ENCODE assay signal across 27 cellular contexts in genomic region chr3:76827647-76828273, GRCh38.
"Had no signal": no experiment of that assay in that cellular context is flagged by ENCODE, and none has a peak within 500 bp of the region (broad histone marks: within the 10 kb centered on the region; RNA-seq: fewer than 3 reads in every experiment).

No MANE protein-coding gene starts in this region.

- DNase-seq: activated CD4-positive, alpha-beta T cell treated with anti-CD3 and anti-CD28 coated beads, Interleukin-2, amount 50 U/mL, for 4 hours; activated CD8-positive, alpha-beta memory T cell treated with anti-CD3 and anti-CD28 coated beads for 24 hours; activated CD8-positive, alpha-beta memory T cell treated with anti-CD3 and anti-CD28 coated beads, Interleukin-2, amount 50 U/mL, for 4 hours; activated naive CD4-positive, alpha-beta T cell; activated T-cell treated with anti-CD3 and anti-CD28 coated beads, Interleukin-2, amount 50 U/mL, for 24 hours; adrenal gland; brain microvascular endothelial cell; colonic mucosa; dorsolateral prefrontal cortex; effector memory CD8-positive, alpha-beta T cell; heart left ventricle; islet precursor cell; left lung; midbrain; sigmoid colon; spleen; stimulated activated CD4-positive, alpha-beta T cell treated with anti-CD3 and anti-CD28 coated beads, Interleukin-4, amount 100 ng/mL, for 1 hour; stimulated activated naive CD4-positive, alpha-beta T cell treated with Interleukin-2 at 50 U/mL for 16 hours; T-cell; upper lobe of left lung had no signal

- H3K27me3 Mint-ChIP-seq: activated naive CD8-positive, alpha-beta T cell; activated T-cell treated with anti-CD3 and anti-CD28 coated beads, Interleukin-2, amount 50 U/mL, for 24 hours; activated T-helper 17 cell treated with anti-CD3 and anti-CD28 coated beads, Interleukin-2, amount 50 U/mL, for 72 hours; central memory CD8-positive, alpha-beta T cell; effector memory CD8-positive, alpha-beta T cell; natural killer cell treated with Interleukin-12 subunit alpha and Interleukin-12 subunit beta and Interleukin-15 and Interleukin-18, amount 100 ng/mL, for 72 hours; T-cell had no signal

- H3K36me3 Mint-ChIP-seq: activated naive CD8-positive, alpha-beta T cell; T-cell; WTC11 had no signal

- H3K27ac Mint-ChIP-seq: activated naive CD8-positive, alpha-beta T cell; activated T-cell treated with anti-CD3 and anti-CD28 coated beads, Interleukin-2, amount 50 U/mL, for 24 hours; activated T-helper 17 cell treated with anti-CD3 and anti-CD28 coated beads, Interleukin-2, amount 50 U/mL, for 72 hours; effector memory CD8-positive, alpha-beta T cell; natural killer cell treated with Interleukin-12 subunit alpha and Interleukin-12 subunit beta and Interleukin-15 and Interleukin-18, amount 100 ng/mL, for 72 hours; T-cell; T-helper 2 cell treated with Interferon-gamma antibody and Interleukin-4, amounts not matched to agents 5 μg/mL and 100 μg/mL, for 36 hours; WTC11 had no signal

- H3K4me3 Mint-ChIP-seq: activated naive CD8-positive, alpha-beta T cell; activated T-cell treated with anti-CD3 and anti-CD28 coated beads, Interleukin-2, amount 50 U/mL, for 24 hours; activated T-helper 17 cell treated with anti-CD3 and anti-CD28 coated beads, Interleukin-2, amount 50 U/mL, for 72 hours; central memory CD8-positive, alpha-beta T cell; effector memory CD8-positive, alpha-beta T cell; natural killer cell treated with Interleukin-12 subunit alpha and Interleukin-12 subunit beta and Interleukin-15 and Interleukin-18, amount 100 ng/mL, for 72 hours; T-cell; T-helper 2 cell treated with Interferon-gamma antibody and Interleukin-4, amounts not matched to agents 5 μg/mL and 100 μg/mL, for 36 hours; WTC11 had no signal

- H3K9me3 Mint-ChIP-seq: WTC11 had no signal

- FAIRE-seq: TTC549 had no signal

- H3K4me1 Mint-ChIP-seq: activated T-helper 17 cell treated with anti-CD3 and anti-CD28 coated beads, Interleukin-2, amount 50 U/mL, for 72 hours; central memory CD8-positive, alpha-beta T cell; T-cell had no signal

- ATAC-seq: activated T-helper 17 cell treated with anti-CD3 and anti-CD28 coated beads, Interleukin-2, amount 50 U/mL, for 72 hours; effector memory CD8-positive, alpha-beta T cell; heart left ventricle; left lung; natural killer cell treated with Interleukin-12 subunit alpha and Interleukin-12 subunit beta and Interleukin-15 and Interleukin-18, amount 100 ng/mL, for 72 hours; T-cell; WTC11 had no signal
